In genomic region chr5:176986280-176986679, GRCh38 we compare ENCODE assay signal across 11 cellular contexts.
"Had no signal": no experiment of that assay in that cellular context is flagged by ENCODE, and none has a peak within 500 bp of the region (broad histone marks: within the 10 kb centered on the region; RNA-seq: fewer than 3 reads in every experiment).

No MANE protein-coding gene starts in this region.

- H3K4me3 ChIP-seq: ascending aorta, esophagus muscularis mucosa, neural progenitor cell, pancreas had no signal

- H3K4me1 ChIP-seq: neural progenitor cell, pancreas had no signal

- FAIRE-seq: pancreas had no signal

- H3K27me3 Mint-ChIP-seq: type B pancreatic cell had no signal

- H3K27me3 ChIP-seq: ascending aorta, esophagus muscularis mucosa, neural progenitor cell, pancreas had no signal

- H3K9ac ChIP-seq: neural progenitor cell had no signal

- H3K4me1 Mint-ChIP-seq: neural progenitor cell had no signal

- DNase-seq: hypothalamus; kidney glomerular epithelial cell; pancreas; stimulated activated CD4-positive, alpha-beta T cell treated with anti-CD3 and anti-CD28 coated beads, Interleukin-15, amount 100 ng/mL, for 24 hours; stimulated activated CD4-positive, alpha-beta T cell treated with anti-CD3 and anti-CD28 coated beads, Interleukin-4, amount 100 ng/mL, for 24 hours; SW 1271 had no signal

- H2AFZ ChIP-seq: neural progenitor cell had no signal

- ATAC-seq: pancreas had no signal

- H3K9me3 ChIP-seq: ascending aorta, esophagus muscularis mucosa, pancreas had no signal

- H3K27ac ChIP-seq: ascending aorta, esophagus muscularis mucosa, neural progenitor cell, pancreas, VCaP had no signal

- H3K4me2 ChIP-seq: neural progenitor cell had no signal

- H3K4me3 Mint-ChIP-seq: neural progenitor cell, type B pancreatic cell had no signal

- H3K27ac Mint-ChIP-seq: neural progenitor cell, type B pancreatic cell had no signal
